In genomic region chr18:23239885-23240608, GRCh38 we compare ENCODE assay signal across 16 cellular contexts.
DNase-seq lines count a peak whose midpoint lies in the region; ATAC-seq and TF ChIP-seq lines count a peak whose summit lies in the region.
"Had no signal": no experiment of that assay in that cellular context is flagged by ENCODE, and none has a peak within 500 bp of the region (broad histone marks: within the 10 kb centered on the region; RNA-seq: fewer than 3 reads in every experiment).

No MANE protein-coding gene starts in this region.

- no peak overlapping the region for H2BK5ac ChIP-seq in neuronal stem cell (ENCODE audit: low read length)

- H3K4me3 ChIP-seq in DOHH2 (ENCODE audit: low read length) (peak overlapping the region; percentile 42), MM.1S (ENCODE audit: low read length) (no peak overlapping the region), ascending aorta (no peak overlapping the region), neuronal stem cell (ENCODE audit: low read length in 2 of 2) (no peak overlapping the region), prostate gland (no peak overlapping the region)
- H3K4me3 ChIP-seq: A549 had no signal

- no peak overlapping the region for H2AFZ ChIP-seq in MM.1S (ENCODE audit: low read length)
- no peak overlapping the region for H2AFZ ChIP-seq in neuronal stem cell (ENCODE audit: low read length)

- no peak overlapping the region for H2BK120ac ChIP-seq in neuronal stem cell (ENCODE audit: low read depth, low read length)

- WGBS in neuronal stem cell (ENCODE audit: extremely low coverage in 2 of 2, insufficient read length in 2 of 2, insufficient replicate concordance in 1 of 2), 2 donors: no CpG with 5 or more reads among the region's 10 CpGs
- 89% methylated on average over 10 of the region's 10 CpGs for WGBS in prostate gland

- H3K9me2 ChIP-seq in DOHH2 (replicated peaks; ENCODE audit: control insufficient read depth, low read length) (no peaks in the 10 kb centered on the region), MM.1S (replicated peaks; ENCODE audit: insufficient read depth, low read length) (no peaks in the 10 kb centered on the region)

- no peak overlapping the region for H4K8ac ChIP-seq in neuronal stem cell (ENCODE audit: low read depth, low read length)

- H4K20me1 ChIP-seq in DOHH2 (ENCODE audit: control insufficient read depth, insufficient read depth, low read depth, low read length) (no peaks in the 10 kb centered on the region), MM.1S (ENCODE audit: insufficient read depth, low read length) (no peaks in the 10 kb centered on the region)

- no peak overlapping the region for H3K23ac ChIP-seq in neuronal stem cell (ENCODE audit: low read depth, low read length, poor library complexity)

- TF ChIP-seq CTCF in DOHH2 (IDR thresholded peaks at IDR 0.05; ENCODE audit: low read depth, low read length, poor library complexity, severe bottlenecking) (no peak), MM.1S (IDR thresholded peaks at IDR 0.05; ENCODE audit: low read length) (no peak), ascending aorta (IDR thresholded peaks at IDR 0.05) (no peak), prostate gland (IDR thresholded peaks at IDR 0.05) (no peak)

- no peak overlapping the region for H2BK15ac ChIP-seq in neuronal stem cell (ENCODE audit: low read length)

- no peak overlapping the region for H3K14ac ChIP-seq in neuronal stem cell (ENCODE audit: low read length)

- no peak overlapping the region; the same call in 1 of the 2 replicates for H3K27ac ChIP-seq in DOHH2 (ENCODE audit: low read depth, low read length)
- peak overlapping the region; percentile 97 for H3K27ac ChIP-seq in MM.1S (ENCODE audit: low read length)
- peak overlapping the region; percentile 91 to 92 for H3K27ac ChIP-seq in ascending aorta
- H3K27ac ChIP-seq in neuronal stem cell (replicated peaks; ENCODE audit: low read length): no peak overlapping the region
- H3K27ac ChIP-seq in prostate gland: no peak overlapping the region
- H3K27ac ChIP-seq: A549 had no signal

- H3K4me2 ChIP-seq in DOHH2 (ENCODE audit: low read length) (peak overlapping the region; percentile 50), MM.1S (ENCODE audit: low read depth, low read length) (no peak overlapping the region), neuronal stem cell (ENCODE audit: insufficient read depth, low read length, poor library complexity, severe bottlenecking) (no peak overlapping the region)
- H3K4me2 ChIP-seq: A549 had no signal

- ATAC-seq in HG03432 (IDR thresholded peaks at IDR 0.05; ENCODE audit: unreplicated experiment): no peak
- ATAC-seq: A549 had no signal

- no peak overlapping the region for H2BK12ac ChIP-seq in neuronal stem cell (ENCODE audit: low read length)

- TF ChIP-seq POLR2A in prostate gland (IDR thresholded peaks at IDR 0.05): no peak

- no peak overlapping the region for H3K4ac ChIP-seq in neuronal stem cell (ENCODE audit: low read length)

- peak overlapping the region; percentile 0 for H3K18ac ChIP-seq in neuronal stem cell (ENCODE audit: low read length)

- H3F3A ChIP-seq in DOHH2 (ENCODE audit: control insufficient read depth, insufficient read depth) (peaks cover 4% of the 10 kb centered on the region; the same call in 1 of the 2 replicates), MM.1S (ENCODE audit: insufficient read depth, low read length) (peaks cover 45% of the 10 kb centered on the region)

- H2AK5ac ChIP-seq in neuronal stem cell (ENCODE audit: low read depth, low read length): no peak overlapping the region

- H3K79me2 ChIP-seq in DOHH2 (ENCODE audit: control insufficient read depth, low read length) (no peaks in the 10 kb centered on the region), MM.1S (ENCODE audit: low read length) (peaks cover 39% of the 10 kb centered on the region)

- no peaks in the 10 kb centered on the region for H3K79me1 ChIP-seq in neuronal stem cell (ENCODE audit: low read depth, low read length)

- H3K9ac ChIP-seq in MM.1S (ENCODE audit: low read length): peak overlapping the region; percentile 69; the same call in 1 of the 2 replicates
- no peak overlapping the region for H3K9ac ChIP-seq in neuronal stem cell (ENCODE audit: low read depth, low read length, poor library complexity)

- H3K27me3 ChIP-seq in DOHH2 (ENCODE audit: control insufficient read depth, low read length) (no peaks in the 10 kb centered on the region), MM.1S (replicated peaks; ENCODE audit: insufficient read depth, low read length) (no peaks in the 10 kb centered on the region), ascending aorta (no peaks in the 10 kb centered on the region), neuronal stem cell (ENCODE audit: control insufficient read depth in 3 of 3, insufficient read depth in 3 of 3, low read depth in 1 of 3, low read length in 3 of 3) (no peaks in the 10 kb centered on the region), prostate gland (replicated peaks; ENCODE audit: insufficient read depth) (no peaks in the 10 kb centered on the region)

- DNase-seq in MM.1S (no peak), ascending aorta (ENCODE audit: low spot score in 2 of 2) (no peak), neuronal stem cell (ENCODE audit: low spot score) (no peak), AG20443 (ENCODE audit: low spot score) (no peak), prostate gland (ENCODE audit: low spot score) (no peak), COLO829 (ENCODE audit: low spot score) (no peak)
- DNase-seq: CD4-positive, alpha-beta memory T cell; H7; IMR-90; MV-4-11; NCI-H1436 treated with DMSO at 0.1 percent for 48 hours; NCI-H226; NCI-H526 had no signal

- H3K36me3 ChIP-seq in DOHH2 (ENCODE audit: control insufficient read depth, low read length) (no peaks in the 10 kb centered on the region), MM.1S (replicated peaks; ENCODE audit: insufficient read depth, low read length) (peaks cover 20% of the 10 kb centered on the region; the same call in 1 of the 2 replicates), ascending aorta (peaks cover 4 to 17% of the 10 kb centered on the region in 2 donors), neuronal stem cell (replicated peaks in 1 of 2; ENCODE audit: control insufficient read depth in 2 of 2, insufficient read depth in 2 of 2, low read length in 2 of 2) (peaks cover 4 to 7% of the 10 kb centered on the region in 2 donors), prostate gland (no peaks in the 10 kb centered on the region)

- H3K4me1 ChIP-seq in DOHH2 (ENCODE audit: control insufficient read depth, low read length) (peaks cover 65% of the 10 kb centered on the region), MM.1S (ENCODE audit: low read length) (peaks cover 56% of the 10 kb centered on the region), ascending aorta (peaks cover 0 to 23% of the 10 kb centered on the region in 2 donors), neuronal stem cell (ENCODE audit: control insufficient read depth in 2 of 2, insufficient read depth in 1 of 2, low read depth in 1 of 2, low read length in 2 of 2) (peaks cover 0 to 3% of the 10 kb centered on the region in 2 donors), prostate gland (replicated peaks) (peaks cover 3% of the 10 kb centered on the region)
- H3K4me1 ChIP-seq: A549 had no signal

- intact Hi-C loops in ascending aorta (cut with DNase I): loop anchor here (2.0 to 10.0 kb wide), 5 partner anchors 19 to 1045 kb away; partner anchors contain the start of gene RMC1
- intact Hi-C loops in prostate gland (cut with DNase I): loop anchor here (2.0 to 5.0 kb wide), 2 partner anchors 17 to 137 kb away; no protein-coding TSS in a partner anchor

- H3K9me3 ChIP-seq in DOHH2 (ENCODE audit: control insufficient read depth, insufficient read depth, low read length) (no peaks in the 10 kb centered on the region), MM.1S (replicated peaks; ENCODE audit: insufficient read depth, low read length) (no peaks in the 10 kb centered on the region), ascending aorta (no peaks in the 10 kb centered on the region), neuronal stem cell (replicated peaks in 1 of 2; ENCODE audit: control insufficient read depth in 2 of 2, insufficient read depth in 1 of 2, low read depth in 1 of 2, low read length in 2 of 2) (no peaks in the 10 kb centered on the region), prostate gland (no peaks in the 10 kb centered on the region)
- H3K9me3 ChIP-seq: A549 had no signal

- no peak overlapping the region for H4K91ac ChIP-seq in neuronal stem cell (ENCODE audit: low read depth, low read length, poor library complexity)

Comparison
In these comparisons a context has a peak if more than half of its experiments do, and no peak if none do; other contexts are left out.
1. H3K27ac ChIP-seq: peak in MM.1S (single experiment) and ascending aorta (2 of 2); none in DOHH2 (single experiment), neuronal stem cell (single experiment) and prostate gland (0 of 2).